10 cellular contexts compared by ENCODE assay signal in the genomic region with DNA sequence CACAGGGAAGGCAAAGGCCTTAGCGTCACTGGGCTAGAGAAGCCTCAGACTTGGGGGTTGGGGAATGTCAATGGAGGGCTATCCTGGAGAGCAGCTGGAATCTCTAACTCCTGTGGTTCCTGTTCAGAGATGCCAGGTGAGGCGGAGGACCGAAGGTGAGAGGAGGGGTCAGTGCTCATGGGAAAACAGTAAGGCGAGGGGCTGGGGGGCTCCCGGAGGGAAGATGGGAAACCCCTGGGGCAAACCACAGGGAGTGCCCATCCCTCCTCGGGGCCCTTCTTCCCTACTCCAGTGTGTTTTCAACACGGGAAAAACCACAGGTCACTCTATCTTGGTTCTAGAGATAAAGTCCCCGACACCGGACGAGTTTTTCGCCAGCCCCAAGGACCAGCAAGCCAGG. TPM values are rescaled to one million over a fixed set of nuclear protein-coding genes. Genes with fewer than 3 reads are reported as not detected.
DNase-seq lines count a peak whose midpoint lies in the region; ATAC-seq, FAIRE-seq and TF ChIP-seq lines count a peak whose summit lies in the region.
"Had no signal": no experiment of that assay in that cellular context is flagged by ENCODE, and none has a peak within 500 bp of the region (broad histone marks: within the 10 kb centered on the region; RNA-seq: fewer than 3 reads in every experiment).

No MANE protein-coding gene starts in this region.

- peaks cover 45% of the 10 kb centered on the region for H3K36me3 ChIP-seq in CD8-positive, alpha-beta memory T cell (ENCODE audit: insufficient read depth, low read length)
- H3K36me3 ChIP-seq in RWPE2 (ENCODE audit: low read depth) (peaks cover 49% of the 10 kb centered on the region), endothelial cell of umbilical vein (ENCODE audit: control insufficient read depth in 2 of 2, extremely low read depth in 1 of 2, insufficient read depth in 2 of 2, low read length in 2 of 2) (peaks cover 18 to 34% of the 10 kb centered on the region in 2 experiments), pancreas (peaks cover 6 to 33% (median 25%) of the 10 kb centered on the region in 3 donors)

- peaks cover 29% of the 10 kb centered on the region for H3K79me2 ChIP-seq in endothelial cell of umbilical vein (ENCODE audit: control insufficient read depth, insufficient read depth, low read length)

- peaks cover 54% of the 10 kb centered on the region for H3K4me1 ChIP-seq in CD8-positive, alpha-beta memory T cell (ENCODE audit: insufficient read depth, low read length)
- H3K4me1 ChIP-seq in RWPE2 (ENCODE audit: insufficient read depth, poor library complexity, severe bottlenecking) (peaks cover 18% of the 10 kb centered on the region), endothelial cell of umbilical vein (ENCODE audit: control insufficient read depth, extremely low read depth, insufficient read depth, low read length) (peaks cover 32% of the 10 kb centered on the region), pancreas (peaks cover 19 to 28% (median 24%) of the 10 kb centered on the region in 3 donors)

- H3K4me2 ChIP-seq in endothelial cell of umbilical vein (ENCODE audit: insufficient read depth, low read length) = peak overlapping the region; percentile 63

- 25 to 26% methylated on average over 11 of the region's 11 CpGs for WGBS in pancreas, 2 donors

- no peaks in the 10 kb centered on the region for H3K9me3 ChIP-seq in CD8-positive, alpha-beta memory T cell (ENCODE audit: low read length)
- H3K9me3 ChIP-seq in RWPE2 (ENCODE audit: severe bottlenecking) (no peaks in the 10 kb centered on the region), endothelial cell of umbilical vein (replicated peaks; ENCODE audit: control insufficient read depth, insufficient read depth, low read length) (no peaks in the 10 kb centered on the region), pancreas (no peaks in the 10 kb centered on the region)

- H3K4me3 Mint-ChIP-seq in CD8-positive, alpha-beta memory T cell = peak overlapping the region in 6 of 7 donors; percentile 91 to 99 (median 98)

- no peak overlapping the region for H2AFZ ChIP-seq in endothelial cell of umbilical vein (ENCODE audit: low read depth, low read length)

- peaks cover 0 to 39% (median 2%) of the 10 kb centered on the region in 3 donors for H3K36me3 Mint-ChIP-seq in CD8-positive, alpha-beta memory T cell

- POLR2A ChIA-PET in CD8-positive, alpha-beta memory T cell (lab: Charles Lee) = interaction anchor here (0.8 to 6.0 kb wide), 6 partner anchors 11 to 155 kb away, joined by 3 to 42 read pairs (median 10); a partner anchor contains a TSS
- POLR2A ChIA-PET in endothelial cell of umbilical vein (lab: Charles Lee) = no interaction called here

- H3K27me3 ChIP-seq in CD8-positive, alpha-beta memory T cell (ENCODE audit: insufficient read depth, low read length, poor library complexity, severe bottlenecking) = no peaks in the 10 kb centered on the region
- H3K27me3 ChIP-seq in RWPE2 (ENCODE audit: insufficient read depth, poor library complexity, severe bottlenecking) (no peaks in the 10 kb centered on the region), endothelial cell of umbilical vein (ENCODE audit: control insufficient read depth in 2 of 2, insufficient read depth in 2 of 2, low read length in 2 of 2) (no peaks in the 10 kb centered on the region), pancreas (no peaks in the 10 kb centered on the region)

- BruUV-seq in endothelial cell of umbilical vein (replicated peaks; lab: Mats Ljungman, UMichigan) = no TSS peak

- H3K27ac Mint-ChIP-seq in CD8-positive, alpha-beta memory T cell = peak overlapping the region; percentile 80 to 99 (median 95)

- dilution Hi-C loops in endothelial cell of umbilical vein (cut with MboI; ENCODE audit: extremely low pct_ligation_motif_present, low sequenced_read_pairs) = no loop called here

- TF ChIP-seq POLR2A in endothelial cell of umbilical vein (IDR thresholded peaks at IDR 0.05; ENCODE audit: low read depth, low read length) = no peak

- no peak for FAIRE-seq in endothelial cell of umbilical vein (lab: Jason Lieb, UNC)
- FAIRE-seq in pancreas (lab: Jason Lieb, UNC) = no peak
- FAIRE-seq: G401.6 had no signal

- TF ChIP-seq CTCF in RWPE2 (IDR thresholded peaks at IDR 0.05; ENCODE audit: poor library complexity, severe bottlenecking) (no peak), endothelial cell of umbilical vein (IDR thresholded peaks at IDR 0.05; ENCODE audit: extremely low read depth in 1 of 2, insufficient read depth in 1 of 2, low read depth in 1 of 2, low read length in 2 of 2) (no peak), pancreas (IDR thresholded peaks at IDR 0.05) (no peak)

- H3K9me3 Mint-ChIP-seq in CD8-positive, alpha-beta memory T cell = no peaks in the 10 kb centered on the region

- no peaks in the 10 kb centered on the region for H3K9me1 ChIP-seq in endothelial cell of umbilical vein (replicated peaks; ENCODE audit: control insufficient read depth, extremely low read depth, insufficient read depth, low read length)

- CTCF ChIA-PET in CD8-positive, alpha-beta memory T cell (lab: Charles Lee) = interaction anchor here (0.9 to 9.5 kb wide), 4 partner anchors 20 to 123 kb away, joined by 4 to 133 read pairs (median 25); a partner anchor contains a TSS
- CTCF ChIA-PET in endothelial cell of umbilical vein (lab: Charles Lee) = interaction anchor here (1.3 to 3.3 kb wide), 5 partner anchors 18 to 270 kb away, joined by 3 to 19 read pairs (median 5); a partner anchor contains a TSS

- no peak for DNase-seq in CD8-positive, alpha-beta memory T cell
- DNase-seq in RWPE2 (ENCODE audit: low spot score) (no peak), endothelial cell of umbilical vein (ENCODE audit: low read depth, low spot score) (no peak), pancreas (peak in 2 of 6 donors; percentile 41 to 66), ecto neural progenitor cell (ENCODE audit: low spot score) (no peak), Ammon's horn (ENCODE audit: low spot score) (no peak), activated gamma-delta T cell treated with Interleukin-2 at 50 U/mL for 16 hours (no peak)
- DNase-seq: activated gamma-delta T cell had no signal

- H3K9ac ChIP-seq in endothelial cell of umbilical vein (replicated peaks; ENCODE audit: extremely low read depth, insufficient read depth, low read length) = no peak overlapping the region

- H3K4me1 Mint-ChIP-seq in CD8-positive, alpha-beta memory T cell = peaks cover 25 to 50% (median 31%) of the 10 kb centered on the region in 3 donors

- no peak for ATAC-seq in RWPE2 (ENCODE audit: low read depth)
- ATAC-seq in pancreas = no peak
- no peak for ATAC-seq in HG03135 (IDR thresholded peaks at IDR 0.05; ENCODE audit: unreplicated experiment)

- no peaks in the 10 kb centered on the region for H4K20me1 ChIP-seq in endothelial cell of umbilical vein (replicated peaks; ENCODE audit: control insufficient read depth, extremely low read depth, insufficient read depth, low read length)

- H3K27ac ChIP-seq in CD8-positive, alpha-beta memory T cell (ENCODE audit: low read depth, low read length) = peak overlapping the region; percentile 68
- H3K27ac ChIP-seq in RWPE2 (ENCODE audit: poor library complexity, severe bottlenecking) (peak overlapping the region; percentile 88), endothelial cell of umbilical vein (ENCODE audit: insufficient read depth, low read depth, low read length) (peak overlapping the region; percentile 61), pancreas (peak overlapping the region; percentile 62 to 100 (median 86))

- H3K27me3 Mint-ChIP-seq in CD8-positive, alpha-beta memory T cell = peaks cover 0 to 3% of the 10 kb centered on the region in 2 donors

- intact Hi-C loops in endothelial cell of umbilical vein (cut with micrococcal nuclease) (loop anchor here (10.0 kb wide), 1 partner anchor 282 kb away; a partner anchor contains a TSS), pancreas (cut with DNase I) (no loop called here)

- H3K4me3 ChIP-seq in CD8-positive, alpha-beta memory T cell (ENCODE audit: low read length) = peak overlapping the region; percentile 87
- H3K4me3 ChIP-seq in RWPE2 (ENCODE audit: severe bottlenecking) (no peak overlapping the region), endothelial cell of umbilical vein (replicated peaks in 1 of 3; ENCODE audit: insufficient read depth in 1 of 3, low read depth in 1 of 3, low read length in 3 of 3) (no peak overlapping the region), pancreas (peak overlapping the region in 2 of 4 donors; percentile 85 to 100)

RNA-seq across cellular contexts. Expression of a gene that starts 3.3 kb away (rescaled TPM):
- 100 to 1,000 TPM; 101 to 109 TPM for total RNA-seq in CD8-positive, alpha-beta memory T cell
- polyA plus RNA-seq in CD8-positive, alpha-beta memory T cell = 153 TPM
- total RNA-seq in endothelial cell of umbilical vein (56.1 and 61.5 TPM in 2 replicates), pancreas (10 to 100 TPM; 16.4 to 40.7 (median 23.3) TPM)
- polyA plus RNA-seq in endothelial cell of umbilical vein (32.1 and 40.6 TPM in 2 replicates), pancreas (100 to 1,000 TPM in 1 of 2 donors, 10 to 100 TPM in 1; 78.5 to 106 TPM)
- polyA plus RNA-seq in endothelial cell of umbilical vein (2011; cell fraction: cytosol; rRNA removed) = 11.4 and 16.9 TPM in 2 replicates
- polyA plus RNA-seq in endothelial cell of umbilical vein (2011; cell fraction: nucleus; rRNA removed) = 199 and 251 TPM in 2 replicates
- polyA plus RNA-seq in endothelial cell of umbilical vein (2012) = 23.4 and 23.7 TPM in 2 replicates
- polyA minus RNA-seq in endothelial cell of umbilical vein = 22.1 and 24.7 TPM in 2 replicates
- polyA minus RNA-seq in endothelial cell of umbilical vein (2011; cell fraction: cytosol; rRNA and poly(A)+ RNA removed) = 21.6 TPM
- 53.2 and 73.3 TPM in 2 replicates for polyA minus RNA-seq in endothelial cell of umbilical vein (2011; cell fraction: nucleus; rRNA and poly(A)+ RNA removed)

RNA-seq across cellular contexts. Expression of a gene that starts 3.5 kb away (rescaled TPM):
- total RNA-seq in CD8-positive, alpha-beta memory T cell = under 1 TPM; 0.47 to 0.50 TPM
- not detected for polyA plus RNA-seq in CD8-positive, alpha-beta memory T cell
- total RNA-seq in endothelial cell of umbilical vein (0.35 and 0.38 TPM in 2 replicates), pancreas (under 1 TPM; 0.31 to 0.88 (median 0.63) TPM)
- polyA plus RNA-seq in endothelial cell of umbilical vein (0.16 and 0.37 TPM in 2 replicates), pancreas (1 to 10 TPM; 1.9 to 2.0 TPM)
- 0.23 and 0.27 TPM in 2 replicates for polyA plus RNA-seq in endothelial cell of umbilical vein (2011; cell fraction: cytosol; rRNA removed)
- polyA plus RNA-seq in endothelial cell of umbilical vein (2011; cell fraction: nucleus; rRNA removed) = 0.97 and 1.0 TPM in 2 replicates
- polyA plus RNA-seq in endothelial cell of umbilical vein (2012) = 0.11 and 0.30 TPM in 2 replicates
- polyA minus RNA-seq in endothelial cell of umbilical vein = 0.21 and 1.3 TPM in 2 replicates
- polyA minus RNA-seq in endothelial cell of umbilical vein (2011; cell fraction: cytosol; rRNA and poly(A)+ RNA removed) = not detected
- 0.87 TPM in 1 of 2 replicates, not detected in the other for polyA minus RNA-seq in endothelial cell of umbilical vein (2011; cell fraction: nucleus; rRNA and poly(A)+ RNA removed)

RNA-seq across cellular contexts. Expression of a gene that starts 8.9 kb away (rescaled TPM):
- 10 to 100 TPM; 13.9 to 14.3 TPM for total RNA-seq in CD8-positive, alpha-beta memory T cell
- 0.56 TPM for polyA plus RNA-seq in CD8-positive, alpha-beta memory T cell
- total RNA-seq in endothelial cell of umbilical vein (2.4 and 3.2 TPM in 2 replicates), pancreas (1 to 10 TPM in 3 of 6 donors, under 1 TPM in 3; 0.39 to 7.5 (median 1.0) TPM)
- polyA plus RNA-seq in endothelial cell of umbilical vein (3.2 and 5.0 TPM in 2 replicates), pancreas (10 to 100 TPM; 14.7 to 17.8 TPM)
- 0.30 and 0.32 TPM in 2 replicates for polyA plus RNA-seq in endothelial cell of umbilical vein (2011; cell fraction: cytosol; rRNA removed)
- 8.9 TPM in 2 replicates for polyA plus RNA-seq in endothelial cell of umbilical vein (2011; cell fraction: nucleus; rRNA removed)
- 0.35 and 0.52 TPM in 2 replicates for polyA plus RNA-seq in endothelial cell of umbilical vein (2012)
- 0.66 TPM in 1 of 2 replicates, not detected in the other for polyA minus RNA-seq in endothelial cell of umbilical vein
- not detected for polyA minus RNA-seq in endothelial cell of umbilical vein (2011; cell fraction: cytosol; rRNA and poly(A)+ RNA removed)
- 2.1 and 4.6 TPM in 2 replicates for polyA minus RNA-seq in endothelial cell of umbilical vein (2011; cell fraction: nucleus; rRNA and poly(A)+ RNA removed)

RNA-seq across cellular contexts. Expression of a gene that starts 19.5 kb away (rescaled TPM):
- total RNA-seq in CD8-positive, alpha-beta memory T cell = 1 to 10 TPM; 6.8 TPM
- polyA plus RNA-seq in CD8-positive, alpha-beta memory T cell = 1.6 TPM
- total RNA-seq in endothelial cell of umbilical vein (4.3 and 4.7 TPM in 2 replicates), pancreas (10 to 100 TPM in 3 of 6 donors, 1 to 10 TPM in 3; 5.7 to 49.7 (median 15.6) TPM)
- polyA plus RNA-seq in endothelial cell of umbilical vein (1.2 and 2.5 TPM in 2 replicates), pancreas (10 to 100 TPM; 31.7 to 39.0 TPM)
- polyA plus RNA-seq in endothelial cell of umbilical vein (2011; cell fraction: cytosol; rRNA removed) = 0.67 and 0.87 TPM in 2 replicates
- polyA plus RNA-seq in endothelial cell of umbilical vein (2011; cell fraction: nucleus; rRNA removed) = 4.4 and 6.5 TPM in 2 replicates
- 4.3 and 5.3 TPM in 2 replicates for polyA plus RNA-seq in endothelial cell of umbilical vein (2012)
- polyA minus RNA-seq in endothelial cell of umbilical vein = 0.28 TPM in 1 of 2 replicates, not detected in the other
- not detected for polyA minus RNA-seq in endothelial cell of umbilical vein (2011; cell fraction: cytosol; rRNA and poly(A)+ RNA removed)
- 0.77 and 1.1 TPM in 2 replicates for polyA minus RNA-seq in endothelial cell of umbilical vein (2011; cell fraction: nucleus; rRNA and poly(A)+ RNA removed)

RNA-seq across cellular contexts. Expression of a gene that starts 29.7 kb away (rescaled TPM):
- total RNA-seq in CD8-positive, alpha-beta memory T cell = 10 to 100 TPM; 16.2 to 16.3 TPM
- polyA plus RNA-seq in CD8-positive, alpha-beta memory T cell = 29.7 TPM
- total RNA-seq in endothelial cell of umbilical vein (24.2 and 24.4 TPM in 2 replicates), pancreas (10 to 100 TPM in 3 of 6 donors, 1 to 10 TPM in 3; 6.8 to 10.7 (median 9.0) TPM)
- polyA plus RNA-seq in endothelial cell of umbilical vein (40.7 and 53.5 TPM in 2 replicates), pancreas (10 to 100 TPM; 14.8 to 19.7 TPM)
- polyA plus RNA-seq in endothelial cell of umbilical vein (2011; cell fraction: cytosol; rRNA removed) = 17.8 and 18.0 TPM in 2 replicates
- 20.5 and 24.6 TPM in 2 replicates for polyA plus RNA-seq in endothelial cell of umbilical vein (2011; cell fraction: nucleus; rRNA removed)
- polyA plus RNA-seq in endothelial cell of umbilical vein (2012) = 23.3 and 25.8 TPM in 2 replicates
- 14.1 and 17.7 TPM in 2 replicates for polyA minus RNA-seq in endothelial cell of umbilical vein
- 4.1 TPM for polyA minus RNA-seq in endothelial cell of umbilical vein (2011; cell fraction: cytosol; rRNA and poly(A)+ RNA removed)
- polyA minus RNA-seq in endothelial cell of umbilical vein (2011; cell fraction: nucleus; rRNA and poly(A)+ RNA removed) = 2.4 and 3.6 TPM in 2 replicates
